In the genomic region with DNA sequence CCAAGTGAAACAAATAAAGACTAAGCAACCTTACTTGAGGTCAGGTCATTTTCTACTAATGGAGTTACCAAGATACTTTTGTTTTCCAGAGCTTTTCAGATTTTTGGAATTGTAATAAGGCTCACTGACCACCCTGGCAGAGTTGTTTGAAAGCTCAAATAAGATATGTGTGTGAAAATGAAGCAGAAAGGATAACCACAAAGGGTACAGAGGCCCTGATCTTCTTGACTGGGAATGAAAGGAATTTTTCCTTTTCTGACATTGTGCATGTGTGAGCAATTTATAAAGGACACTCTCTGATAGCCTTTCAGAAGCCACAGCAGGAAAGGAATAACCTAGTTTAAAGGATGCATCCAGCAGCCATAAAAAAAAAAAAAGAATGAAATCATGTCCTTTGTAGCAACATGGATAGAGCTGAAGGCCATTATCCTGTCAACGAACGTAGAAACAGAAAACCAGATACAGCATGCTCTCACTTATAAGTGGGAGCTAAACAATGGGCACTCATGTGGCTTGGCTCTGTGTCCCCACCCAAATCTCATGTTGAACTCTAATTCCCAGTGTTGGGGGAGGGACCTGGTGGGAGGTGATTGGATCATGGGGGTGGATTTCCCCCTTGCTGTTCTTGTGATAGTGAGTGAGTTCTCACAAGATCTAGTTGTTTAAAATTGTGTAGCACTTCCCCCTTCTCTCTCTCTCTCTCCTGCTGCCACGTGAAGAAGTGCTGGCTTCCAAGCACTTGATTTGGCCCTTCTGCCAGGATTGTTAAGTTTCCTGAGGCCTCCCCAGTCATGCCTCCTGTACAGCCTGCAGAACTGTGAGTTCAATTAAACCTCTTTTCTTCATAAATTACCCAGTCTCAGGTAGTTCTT, we compare ENCODE assay signal across 1 cellular context.
TF ChIP-seq lines count a peak whose summit lies in the region.

No MANE protein-coding gene starts in this region.

TF ChIP-seq in SK-N-SH treated with all-trans-retinoic acid at 6 μM for 48 hours, 23 proteins besides CTCF, POLR2A, EP300 and RAD21 (continued from another document):
- no peak for TF ChIP-seq BACH2 (CRISPR knock-in tag; IDR thresholded peaks at IDR 0.05; ENCODE audit: borderline replicate concordance)
- no peak for TF ChIP-seq ZNF8 (CRISPR knock-in tag; IDR thresholded peaks at IDR 0.05)
- TF ChIP-seq, protein P1, sequence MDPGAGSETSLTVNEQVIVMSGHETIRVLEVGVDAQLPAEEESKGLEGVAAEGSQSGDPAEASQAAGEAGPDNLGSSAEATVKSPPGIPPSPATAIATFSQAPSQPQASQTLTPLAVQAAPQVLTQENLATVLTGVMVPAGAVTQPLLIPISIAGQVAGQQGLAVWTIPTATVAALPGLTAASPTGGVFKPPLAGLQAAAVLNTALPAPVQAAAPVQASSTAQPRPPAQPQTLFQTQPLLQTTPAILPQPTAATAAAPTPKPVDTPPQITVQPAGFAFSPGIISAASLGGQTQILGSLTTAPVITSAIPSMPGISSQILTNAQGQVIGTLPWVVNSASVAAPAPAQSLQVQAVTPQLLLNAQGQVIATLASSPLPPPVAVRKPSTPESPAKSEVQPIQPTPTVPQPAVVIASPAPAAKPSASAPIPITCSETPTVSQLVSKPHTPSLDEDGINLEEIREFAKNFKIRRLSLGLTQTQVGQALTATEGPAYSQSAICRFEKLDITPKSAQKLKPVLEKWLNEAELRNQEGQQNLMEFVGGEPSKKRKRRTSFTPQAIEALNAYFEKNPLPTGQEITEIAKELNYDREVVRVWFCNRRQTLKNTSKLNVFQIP (CRISPR knock-in tag; IDR thresholded peaks at IDR 0.05; ENCODE audit: borderline replicate concordance, low read depth): no peak
- no peak for TF ChIP-seq ISL1 (CRISPR knock-in tag; IDR thresholded peaks at IDR 0.05)
- TF ChIP-seq, protein P2, sequence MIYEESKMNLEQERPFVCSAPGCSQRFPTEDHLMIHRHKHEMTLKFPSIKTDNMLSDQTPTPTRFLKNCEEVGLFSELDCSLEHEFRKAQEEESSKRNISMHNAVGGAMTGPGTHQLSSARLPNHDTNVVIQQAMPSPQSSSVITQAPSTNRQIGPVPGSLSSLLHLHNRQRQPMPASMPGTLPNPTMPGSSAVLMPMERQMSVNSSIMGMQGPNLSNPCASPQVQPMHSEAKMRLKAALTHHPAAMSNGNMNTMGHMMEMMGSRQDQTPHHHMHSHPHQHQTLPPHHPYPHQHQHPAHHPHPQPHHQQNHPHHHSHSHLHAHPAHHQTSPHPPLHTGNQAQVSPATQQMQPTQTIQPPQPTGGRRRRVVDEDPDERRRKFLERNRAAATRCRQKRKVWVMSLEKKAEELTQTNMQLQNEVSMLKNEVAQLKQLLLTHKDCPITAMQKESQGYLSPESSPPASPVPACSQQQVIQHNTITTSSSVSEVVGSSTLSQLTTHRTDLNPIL (CRISPR knock-in tag; IDR thresholded peaks at IDR 0.05; ENCODE audit: low read depth): no peak
- no peak for TF ChIP-seq ZFP3 (CRISPR knock-in tag; IDR thresholded peaks at IDR 0.05)
- no peak for TF ChIP-seq TOX (CRISPR knock-in tag; IDR thresholded peaks at IDR 0.05; ENCODE audit: borderline replicate concordance)
- no peak for TF ChIP-seq ESRRG (CRISPR knock-in tag; IDR thresholded peaks at IDR 0.05)
